10 cellular contexts compared by ENCODE assay signal in genomic region chr11:11356842-11357241, GRCh38.
"Had no signal": no experiment of that assay in that cellular context is flagged by ENCODE, and none has a peak within 500 bp of the region (broad histone marks: within the 10 kb centered on the region; RNA-seq: fewer than 3 reads in every experiment).

No MANE protein-coding gene starts in this region.

- H3K9me3 ChIP-seq: HAP-1 had no signal

- H3K36me3 ChIP-seq: HAP-1 had no signal

- DNase-seq: GM23248, GOT3, H7, HFFc6, KBM-7 had no signal

- H3K27ac Mint-ChIP-seq: HFFc6, IgD-negative memory B cell had no signal

- H3K9me3 Mint-ChIP-seq: HFFc6, IgD-negative memory B cell had no signal

- H3K4me3 ChIP-seq: GM23248, HAP-1 had no signal

- H3K4me1 Mint-ChIP-seq: IgD-negative memory B cell had no signal

- H3K4me1 ChIP-seq: HAP-1 had no signal

- H3K27ac ChIP-seq: GM23248, HL-60 had no signal

- ATAC-seq: HCT116, HepG2 had no signal

- FAIRE-seq: HepG2 had no signal

- H3K4me3 Mint-ChIP-seq: HFFc6, IgD-negative memory B cell had no signal
